ENCODE assay signal across 18 cellular contexts in genomic region chr17:61255609-61256008, GRCh38.
"Had no signal": no experiment of that assay in that cellular context is flagged by ENCODE, and none has a peak within 500 bp of the region (broad histone marks: within the 10 kb centered on the region; RNA-seq: fewer than 3 reads in every experiment).

No MANE protein-coding gene starts in this region.

- H3K36me3 ChIP-seq: ovary, sigmoid colon, transverse colon had no signal

- H3K4me3 ChIP-seq: ovary, sigmoid colon, transverse colon had no signal

- H3K27ac ChIP-seq: epithelial cell of prostate, ovary, transverse colon had no signal

- H3K9me3 ChIP-seq: ovary, sigmoid colon, transverse colon had no signal

- DNase-seq: activated naive CD4-positive, alpha-beta T cell treated with anti-CD3 and anti-CD28 coated beads for 36 hours; activated naive CD8-positive, alpha-beta T cell treated with anti-CD3 and anti-CD28 coated beads, Interleukin-2, amount 50 U/mL, for 24 hours; activated T-cell treated with anti-CD3 and anti-CD28 coated beads for 4 hours; dermis blood vessel endothelial cell; effector memory CD8-positive, alpha-beta T cell; hippocampal formation; ovary; sigmoid colon; stimulated activated CD4-positive, alpha-beta T cell treated with anti-CD3 and anti-CD28 coated beads, Interleukin-12 subunit alpha, Interleukin-12 subunit beta, amount 100 ng/mL, for 4 hours; stimulated activated CD4-positive, alpha-beta T cell treated with anti-CD3 and anti-CD28 coated beads, Interleukin-2, amount 100 ng/mL, for 24 hours; T-cell; T-helper 9 cell; transverse colon had no signal

- H3K27me3 ChIP-seq: ovary had no signal

- ATAC-seq: activated CD4-positive, CD25-positive, alpha-beta regulatory T cell treated with anti-CD3 and anti-CD28 coated beads, Interleukin-2, amount 50 U/mL, for 24 hours; activated naive CD8-positive, alpha-beta T cell treated with anti-CD3 and anti-CD28 coated beads, Interleukin-2, amount 50 U/mL, for 24 hours; activated T-helper 17 cell treated with anti-CD3 and anti-CD28 coated beads, Interleukin-2, amount 50 U/mL, for 72 hours; effector memory CD8-positive, alpha-beta T cell; left lobe of liver; stimulated activated effector memory CD8-positive, alpha-beta T cell treated with anti-CD3 and anti-CD28 coated beads, Interleukin-12 subunit alpha, Interleukin-12 subunit beta, amount 100 ng/mL, for 72 hours; T-cell had no signal
